Comparison of ENCODE assay signal across 24 cellular contexts in the genomic region with DNA sequence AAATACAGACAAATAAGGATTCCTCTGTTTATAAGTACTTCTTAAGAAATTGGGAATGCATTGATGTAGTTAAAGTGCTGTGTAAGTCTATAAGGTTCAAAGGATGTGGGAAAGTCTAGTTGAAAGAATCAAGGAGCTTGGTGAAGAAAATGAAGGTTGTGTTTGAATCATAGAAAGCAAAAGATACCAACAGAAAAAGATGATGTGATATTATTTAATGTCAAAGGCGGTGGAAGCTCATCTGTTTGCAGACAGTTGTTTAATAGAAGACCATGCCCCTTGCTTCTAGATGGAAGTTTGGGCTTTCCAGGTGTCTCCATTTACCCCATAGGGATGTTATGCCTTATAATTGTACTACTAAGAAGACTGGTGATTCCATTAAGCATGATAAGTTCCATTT.
"Had no signal": no experiment of that assay in that cellular context is flagged by ENCODE, and none has a peak within 500 bp of the region (broad histone marks: within the 10 kb centered on the region; RNA-seq: fewer than 3 reads in every experiment).

No MANE protein-coding gene starts in this region.

- H3K4me1 Mint-ChIP-seq: memory B cell, neural progenitor cell had no signal

- H3K9ac ChIP-seq: neural progenitor cell had no signal

- H3K27ac Mint-ChIP-seq: dendritic cell treated with granulocyte-macrophage colony-stimulating factor and Interleukin-4, amounts not matched to agents 40 ng/mL and 50 ng/mL, for 4 days; natural killer cell treated with Interleukin-12 subunit alpha and Interleukin-12 subunit beta and Interleukin-15 and Interleukin-18, amount 100 ng/mL, for 72 hours; neural progenitor cell had no signal

- H3K36me3 ChIP-seq: neural progenitor cell, pancreas, thoracic aorta had no signal

- FAIRE-seq: colon, keratinocyte, pancreas had no signal

- H3K4me1 ChIP-seq: neural progenitor cell, pancreas, psoas muscle, transverse colon had no signal

- H2AFZ ChIP-seq: neural progenitor cell had no signal

- H3K9me3 ChIP-seq: left ventricle myocardium inferior, lower lobe of right lung, pancreas, psoas muscle, stomach, thoracic aorta, transverse colon had no signal

- H3K9me3 Mint-ChIP-seq: dendritic cell treated with granulocyte-macrophage colony-stimulating factor and Interleukin-4, amounts not matched to agents 40 ng/mL and 50 ng/mL, for 4 days; immature natural killer cell; memory B cell; natural killer cell treated with Interleukin-12 subunit alpha and Interleukin-12 subunit beta and Interleukin-15 and Interleukin-18, amount 100 ng/mL, for 72 hours; neural progenitor cell had no signal

- H3K27ac ChIP-seq: foreskin keratinocyte, left ventricle myocardium inferior, lower lobe of right lung, neural progenitor cell, pancreas, psoas muscle, stomach, thoracic aorta, transverse colon had no signal

- H3K4me2 ChIP-seq: neural progenitor cell had no signal

- DNase-seq: erythroblast; immature natural killer cell; left ventricle myocardium inferior; lower lobe of right lung; midbrain; nucleus accumbens; pancreas; psoas muscle; retina; stimulated activated CD4-positive, alpha-beta T cell treated with anti-CD3 and anti-CD28 coated beads, Interleukin-2, amount 100 ng/mL, for 24 hours; stimulated activated CD4-positive, alpha-beta T cell treated with anti-CD3 and anti-CD28 coated beads, Interleukin-4, amount 100 ng/mL, for 4 hours; stimulated activated naive CD4-positive, alpha-beta T cell; stomach; substantia nigra; transverse colon had no signal

- H3K27me3 ChIP-seq: foreskin keratinocyte, neural progenitor cell, pancreas, stomach, transverse colon had no signal

- H3K4me3 ChIP-seq: left ventricle myocardium inferior, lower lobe of right lung, neural progenitor cell, pancreas, psoas muscle, stomach, thoracic aorta, transverse colon had no signal

- H3K4me3 Mint-ChIP-seq: dendritic cell treated with granulocyte-macrophage colony-stimulating factor and Interleukin-4, amounts not matched to agents 40 ng/mL and 50 ng/mL, for 4 days; immature natural killer cell; memory B cell; natural killer cell treated with Interleukin-12 subunit alpha and Interleukin-12 subunit beta and Interleukin-15 and Interleukin-18, amount 100 ng/mL, for 72 hours; neural progenitor cell had no signal

- H3K27me3 Mint-ChIP-seq: dendritic cell treated with granulocyte-macrophage colony-stimulating factor and Interleukin-4, amounts not matched to agents 40 ng/mL and 50 ng/mL, for 4 days; memory B cell; natural killer cell treated with Interleukin-12 subunit alpha and Interleukin-12 subunit beta and Interleukin-15 and Interleukin-18, amount 100 ng/mL, for 72 hours had no signal

- ATAC-seq: lower lobe of right lung; natural killer cell treated with Interleukin-12 subunit alpha and Interleukin-12 subunit beta and Interleukin-15 and Interleukin-18, amount 100 ng/mL, for 72 hours; pancreas; psoas muscle; sciatic nerve had no signal
